In the genomic region with DNA sequence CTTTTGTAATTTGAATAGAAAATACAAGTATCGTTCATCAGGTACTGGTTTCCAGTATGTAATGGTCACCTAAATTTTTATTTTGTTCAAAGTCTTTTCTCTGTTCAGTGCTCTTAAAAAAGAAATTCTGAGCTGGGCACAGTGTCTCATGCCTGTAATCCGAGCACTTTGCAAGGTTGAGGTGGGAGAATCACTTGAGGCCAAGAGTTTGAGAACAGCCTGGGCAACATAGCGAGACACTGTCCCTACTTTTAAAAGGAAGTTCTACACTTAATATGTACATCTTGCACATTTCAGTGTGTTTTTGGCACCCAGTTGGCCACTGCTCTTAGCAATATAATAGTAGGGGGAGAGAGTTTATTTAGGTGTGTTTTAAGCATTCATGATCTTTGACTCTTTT, we compare ENCODE assay signal across 11 cellular contexts. TPM values are rescaled to one million over a fixed set of nuclear protein-coding genes. Genes with fewer than 3 reads are reported as not detected.
DNase-seq lines count a peak whose midpoint lies in the region; FAIRE-seq and TF ChIP-seq lines count a peak whose summit lies in the region.
"Had no signal": no experiment of that assay in that cellular context is flagged by ENCODE, and none has a peak within 500 bp of the region (broad histone marks: within the 10 kb centered on the region; RNA-seq: fewer than 3 reads in every experiment).

No MANE protein-coding gene starts in this region.

- peaks cover 63% of the 10 kb centered on the region for H3K4me1 Mint-ChIP-seq in activated naive CD4-positive, alpha-beta T cell treated with anti-CD3 and anti-CD28 coated beads, Interleukin-2, amount 10 ng/mL, durations not matched to agents 7 days and 5 days

- peaks cover 41% of the 10 kb centered on the region for H3K36me3 Mint-ChIP-seq in activated naive CD4-positive, alpha-beta T cell treated with anti-CD3 and anti-CD28 coated beads, Interleukin-2, amount 10 ng/mL, durations not matched to agents 7 days and 5 days

- peak overlapping the region; percentile 85 for H3K27ac Mint-ChIP-seq in activated naive CD4-positive, alpha-beta T cell treated with anti-CD3 and anti-CD28 coated beads, Interleukin-2, amount 10 ng/mL, durations not matched to agents 7 days and 5 days

- H3K4me2 ChIP-seq in OCI-LY3 (ENCODE audit: low read length): peak overlapping the region; percentile 26

- H4K20me1 ChIP-seq in OCI-LY3 (ENCODE audit: insufficient read depth, low read length): peaks cover 39% of the 10 kb centered on the region

- H3K36me3 ChIP-seq in OCI-LY3 (replicated peaks; ENCODE audit: low read depth, low read length) (no peaks in the 10 kb centered on the region), kidney (ENCODE audit: control insufficient read depth in 1 of 2, insufficient read depth in 2 of 2, low read length in 2 of 2) (no peaks in the 10 kb centered on the region), suprapubic skin (no peaks in the 10 kb centered on the region)

- 65% methylated on average over 3 of the region's 3 CpGs for WGBS in suprapubic skin

- no peak overlapping the region for H3K4me3 Mint-ChIP-seq in activated naive CD4-positive, alpha-beta T cell treated with anti-CD3 and anti-CD28 coated beads, Interleukin-2, amount 10 ng/mL, durations not matched to agents 7 days and 5 days

- TF ChIP-seq CTCF in OCI-LY3 (IDR thresholded peaks at IDR 0.05; ENCODE audit: low read depth, low read length): no peak
- no peak for TF ChIP-seq CTCF in kidney (IDR thresholded peaks at IDR 0.05; ENCODE audit: borderline replicate concordance, extremely low read depth, insufficient read depth)
- TF ChIP-seq CTCF in suprapubic skin (IDR thresholded peaks at IDR 0.05): no peak
- no peak for TF ChIP-seq CTCF in RWPE1 (conservative IDR thresholded peaks at IDR 0.05; ENCODE audit: low read depth)

- peaks cover 15% of the 10 kb centered on the region for H3K4me1 ChIP-seq in OCI-LY3 (ENCODE audit: low read length)
- H3K4me1 ChIP-seq in kidney (ENCODE audit: control insufficient read depth in 1 of 2, insufficient read depth in 1 of 2, low read depth in 1 of 2, low read length in 2 of 2): peaks cover 6 to 7% of the 10 kb centered on the region in 2 donors
- peaks cover 21% of the 10 kb centered on the region for H3K4me1 ChIP-seq in suprapubic skin

- H3K4me3 ChIP-seq in OCI-LY3 (ENCODE audit: low read length) (no peak overlapping the region), kidney (ENCODE audit: low read length in 2 of 2) (no peak overlapping the region), suprapubic skin (no peak overlapping the region)

- H3K27me3 Mint-ChIP-seq in activated naive CD4-positive, alpha-beta T cell treated with anti-CD3 and anti-CD28 coated beads, Interleukin-2, amount 10 ng/mL, durations not matched to agents 7 days and 5 days: no peaks in the 10 kb centered on the region

- H3K9ac ChIP-seq in OCI-LY3 (ENCODE audit: low read length) (no peak overlapping the region), kidney (ENCODE audit: low read length in 2 of 2) (no peak overlapping the region)

- no peak overlapping the region for H2AFZ ChIP-seq in OCI-LY3 (ENCODE audit: low read depth, low read length)

- intact Hi-C loops in kidney (cut with DNase I): no loop called here

- no peak for FAIRE-seq in kidney (lab: Jason Lieb, UNC)

- no peak for DNase-seq in activated naive CD4-positive, alpha-beta T cell treated with anti-CD3 and anti-CD28 coated beads, Interleukin-2, amount 10 ng/mL, durations not matched to agents 7 days and 5 days
- DNase-seq in activated naive CD4-positive, alpha-beta T cell (lab: John Stamatoyannopoulos, UW): no peak
- no peak for DNase-seq in kidney
- no peak for DNase-seq in suprapubic skin (ENCODE audit: low spot score in 2 of 2)
- DNase-seq in NCI-H2171 treated with DMSO at 0.1 percent for 48 hours (lab: John Stamatoyannopoulos, UW): no peak
- no peak for DNase-seq in RWPE1 (ENCODE audit: low spot score)
- no peak for DNase-seq in hypothalamus (lab: John Stamatoyannopoulos, UW)
- DNase-seq: Kasumi-1, NCI-H524, SW 1271 had no signal

- H3K27ac ChIP-seq in OCI-LY3 (ENCODE audit: low read length) (no peak overlapping the region), kidney (ENCODE audit: low read depth in 2 of 2, low read length in 2 of 2) (peak overlapping the region; percentile 14 to 26), suprapubic skin (peak overlapping the region; percentile 45), RWPE1 (no peak overlapping the region)

- H3K9me3 ChIP-seq in OCI-LY3 (ENCODE audit: insufficient read depth, low read length) (no peaks in the 10 kb centered on the region), kidney (ENCODE audit: control insufficient read depth in 1 of 2, low read length in 2 of 2) (no peaks in the 10 kb centered on the region), suprapubic skin (no peaks in the 10 kb centered on the region)

- peaks cover 21% of the 10 kb centered on the region for H3K9me3 Mint-ChIP-seq in activated naive CD4-positive, alpha-beta T cell treated with anti-CD3 and anti-CD28 coated beads, Interleukin-2, amount 10 ng/mL, durations not matched to agents 7 days and 5 days

- H3K27me3 ChIP-seq in OCI-LY3 (ENCODE audit: low read depth, low read length) (no peaks in the 10 kb centered on the region), suprapubic skin (no peaks in the 10 kb centered on the region)

- CTCF ChIA-PET in activated naive CD4-positive, alpha-beta T cell treated with anti-CD3 and anti-CD28 coated beads, Interleukin-2, amount 10 ng/mL, durations not matched to agents 7 days and 5 days (lab: Charles Lee): interaction anchor here (1.4 to 2.9 kb wide), 2 partner anchors 11 to 28 kb away, joined by 3 to 16 read pairs; partner anchors contain the start of gene PCNX1
- CTCF ChIA-PET in RWPE1 (lab: Yijun Ruan, JAX): no interaction called here

- no peak for TF ChIP-seq EP300 in suprapubic skin (IDR thresholded peaks at IDR 0.05)

- POLR2A ChIA-PET in RWPE1 (lab: Yijun Ruan, JAX; ENCODE audit: low non-redundant PET): no interaction called here

- peaks cover 57% of the 10 kb centered on the region for H3K79me2 ChIP-seq in OCI-LY3 (ENCODE audit: low read length)

- no peak for TF ChIP-seq POLR2A in suprapubic skin (IDR thresholded peaks at IDR 0.05)

RNA-seq across cellular contexts. Expression of gene PCNX1, which starts 27.9 kb away (rescaled TPM):
- 55.2 TPM for total RNA-seq in kidney
- polyA plus RNA-seq in kidney (ENCODE audit: insufficient read depth, low read depth, low replicate concordance): 16.2 TPM
- 10 to 100 TPM; 22.0 to 95.4 (median 29.7) TPM for total RNA-seq in suprapubic skin

Comparison
In these comparisons a context has a peak if more than half of its experiments do, and no peak if none do; other contexts are left out.
1. H3K27ac ChIP-seq: peak in kidney (2 of 2) and suprapubic skin (single experiment); none in OCI-LY3 (single experiment) and RWPE1 (single experiment).